In the genomic region with DNA sequence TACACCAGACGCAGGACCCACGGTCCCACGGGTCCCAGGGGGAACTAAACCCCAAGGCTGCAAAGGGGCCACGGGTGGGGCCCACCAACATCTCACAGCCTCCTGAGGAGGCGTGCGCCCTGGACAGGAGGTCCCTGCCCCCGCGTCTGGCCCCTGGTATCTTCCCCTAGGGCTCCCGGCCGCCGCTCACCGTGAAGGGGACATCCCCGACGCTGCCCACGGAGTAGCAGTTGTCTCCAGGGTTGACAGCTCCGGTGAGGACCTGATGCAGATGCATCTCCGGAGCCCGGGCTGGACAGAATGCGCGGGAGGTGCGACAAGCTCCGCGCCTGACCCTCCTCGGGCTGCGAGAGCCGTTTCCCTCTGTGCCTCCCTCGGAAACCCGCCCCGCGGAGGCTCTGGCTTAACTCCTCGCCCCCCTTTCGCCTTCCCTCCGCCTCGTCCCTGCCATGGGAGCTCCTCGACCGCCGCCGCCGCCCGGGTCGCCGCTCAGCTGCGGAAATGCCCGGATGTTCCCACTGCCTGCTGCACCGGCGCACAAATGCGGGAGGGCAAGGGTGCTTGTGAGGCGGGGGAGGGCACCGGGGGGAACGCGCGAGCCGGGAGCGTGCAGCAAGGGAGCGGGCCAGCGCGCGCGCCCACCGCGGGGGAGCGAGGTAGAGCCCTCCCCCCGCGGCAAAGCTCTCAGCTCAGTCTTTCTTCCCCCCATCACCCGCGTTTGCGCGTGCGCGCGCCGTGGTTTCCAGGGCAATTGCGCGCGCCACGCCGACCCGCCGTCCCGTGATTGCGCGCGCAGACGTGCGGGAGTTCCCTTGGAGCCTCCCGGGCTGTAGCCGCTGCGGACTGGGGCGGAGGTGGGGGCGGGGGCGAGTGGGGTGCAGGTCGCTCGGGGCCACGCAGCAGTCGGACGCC, we compare ENCODE assay signal across 8 cellular contexts. TPM values are rescaled to one million over a fixed set of nuclear protein-coding genes. Genes with fewer than 3 reads are reported as not detected.
DNase-seq lines count a peak whose midpoint lies in the region; ATAC-seq and TF ChIP-seq lines count a peak whose summit lies in the region.

A gene with protein sequence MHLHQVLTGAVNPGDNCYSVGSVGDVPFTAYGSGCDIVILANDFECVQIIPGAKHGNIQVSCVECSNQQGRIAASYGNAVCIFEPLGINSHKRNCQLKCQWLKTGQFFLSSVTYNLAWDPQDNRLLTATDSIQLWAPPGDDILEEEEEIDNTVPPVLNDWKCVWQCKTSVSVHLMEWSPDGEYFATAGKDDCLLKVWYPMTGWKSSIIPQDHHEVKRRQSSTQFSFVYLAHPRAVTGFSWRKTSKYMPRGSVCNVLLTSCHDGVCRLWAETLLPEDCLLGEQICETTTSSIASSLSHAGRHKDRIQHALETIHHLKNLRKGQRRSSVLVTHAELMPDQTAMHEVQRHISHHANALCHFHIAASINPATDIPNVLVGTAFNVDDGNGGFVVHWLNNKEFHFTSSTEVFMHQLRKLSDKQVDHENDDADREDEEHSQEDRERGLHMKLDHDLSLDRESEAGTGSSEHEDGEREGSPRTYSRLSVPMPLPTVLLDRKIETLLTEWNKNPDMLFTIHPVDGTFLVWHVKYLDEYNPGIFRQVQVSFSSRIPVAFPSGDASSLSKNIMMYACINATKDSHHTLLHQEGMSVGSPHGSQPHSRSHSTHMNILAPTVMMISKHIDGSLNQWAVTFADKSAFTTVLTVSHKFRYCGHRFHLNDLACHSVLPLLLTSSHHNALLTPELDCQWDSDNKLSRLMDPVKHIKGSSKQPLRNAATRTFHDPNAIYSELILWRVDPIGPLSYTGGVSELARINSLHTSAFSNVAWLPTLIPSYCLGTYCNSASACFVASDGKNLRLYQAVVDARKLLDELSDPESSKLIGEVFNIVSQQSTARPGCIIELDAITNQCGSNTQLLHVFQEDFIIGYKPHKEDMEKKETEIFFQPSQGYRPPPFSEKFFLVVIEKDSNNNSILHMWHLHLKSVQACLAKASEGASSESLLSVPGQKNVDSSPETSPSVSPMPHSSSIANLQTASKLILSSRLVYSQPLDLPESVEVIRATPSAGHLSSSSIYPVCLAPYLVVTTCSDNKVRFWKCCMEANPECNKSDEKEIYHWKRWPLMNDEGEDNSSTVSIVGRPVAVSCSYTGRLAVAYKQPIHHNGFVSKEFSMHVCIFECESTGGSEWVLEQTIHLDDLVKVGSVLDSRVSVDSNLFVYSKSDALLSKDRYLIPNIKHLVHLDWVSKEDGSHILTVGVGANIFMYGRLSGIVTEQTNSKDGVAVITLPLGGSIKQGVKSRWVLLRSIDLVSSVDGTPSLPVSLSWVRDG (N-terminal part only) (minus strand): TSS at position 503 of the 912 bp plus-strand sequence. CDS start 226 bp downstream, at position 277.

- no peaks in the 10 kb centered on the region for H3K9me3 ChIP-seq in SJCRH30 (replicated peaks)
- H3K9me3 ChIP-seq in gastroesophageal sphincter, result no peaks in the 10 kb centered on the region
- no peaks in the 10 kb centered on the region for H3K9me3 ChIP-seq in neuronal stem cell (replicated peaks in 1 of 2; ENCODE audit: control insufficient read depth in 2 of 2, insufficient read depth in 1 of 2, low read depth in 1 of 2, low read length in 2 of 2)

- WGBS in gastroesophageal sphincter (ENCODE audit: low coverage in 1 of 2), 2 donors, result 0% methylated on average over 10 of the region's 96 CpGs; no CpG with 5 or more reads in 1 of the 2 donors
- no CpG with 5 or more reads among the region's 96 CpGs for WGBS in neuronal stem cell (ENCODE audit: extremely low coverage in 2 of 2, insufficient read length in 2 of 2, insufficient replicate concordance in 1 of 2), 2 donors

- H2AFZ ChIP-seq in neuronal stem cell (ENCODE audit: low read length), result peak within 1 kb of the TSS; percentile 99

- H4K8ac ChIP-seq in neuronal stem cell (ENCODE audit: low read depth, low read length), result no peak within 1 kb of the TSS

- H2AK5ac ChIP-seq in neuronal stem cell (ENCODE audit: low read depth, low read length), result peak within 1 kb of the TSS; percentile 13

- H3K27me3 ChIP-seq in SJCRH30 (no peaks in the 10 kb centered on the region), gastroesophageal sphincter (no peaks in the 10 kb centered on the region), neuronal stem cell (ENCODE audit: control insufficient read depth in 3 of 3, insufficient read depth in 3 of 3, low read depth in 1 of 3, low read length in 3 of 3) (peaks cover 0 to 16% (median 0%) of the 10 kb centered on the region in 3 experiments)

- H3K79me1 ChIP-seq in neuronal stem cell (ENCODE audit: low read depth, low read length), result peaks cover 8% of the 10 kb centered on the region

- H3K14ac ChIP-seq in neuronal stem cell (ENCODE audit: low read length), result peak within 1 kb of the TSS; percentile 86

- H2BK12ac ChIP-seq in neuronal stem cell (ENCODE audit: low read length), result no peak within 1 kb of the TSS

- H2BK15ac ChIP-seq in neuronal stem cell (ENCODE audit: low read length), result peak within 1 kb of the TSS; percentile 56

- peak within 1 kb of the TSS; percentile 93 for H2BK5ac ChIP-seq in neuronal stem cell (ENCODE audit: low read length)

- H3K4me3 ChIP-seq in LNCaP clone FGC (ENCODE audit: low read depth, low read length) (peak within 1 kb of the TSS; percentile 80), SJCRH30 (peak within 1 kb of the TSS; percentile 71), gastroesophageal sphincter (peak within 1 kb of the TSS; percentile 61 to 71), neuronal stem cell (ENCODE audit: low read length in 2 of 2) (peak within 1 kb of the TSS; percentile 93 to 97)

- ATAC-seq in GM21723 (IDR thresholded peaks at IDR 0.05; ENCODE audit: unreplicated experiment), result peak; percentile 47
- peak; percentile 89 for ATAC-seq in gastroesophageal sphincter

- peak within 1 kb of the TSS; percentile 65 for H3K27ac ChIP-seq in SJCRH30
- H3K27ac ChIP-seq in gastroesophageal sphincter, result peak within 1 kb of the TSS; percentile 13 to 90 (median 88)
- H3K27ac ChIP-seq in neuronal stem cell (replicated peaks; ENCODE audit: low read length), result peak within 1 kb of the TSS; percentile 89

- no peak within 1 kb of the TSS for H4K91ac ChIP-seq in neuronal stem cell (ENCODE audit: low read depth, low read length, poor library complexity)

- TF ChIP-seq POLR2A in gastroesophageal sphincter (IDR thresholded peaks at IDR 0.05), result peak in 1 of 2 donors; percentile 21

- H3K36me3 ChIP-seq in SJCRH30, result no peaks in the 10 kb centered on the region
- no peaks in the 10 kb centered on the region for H3K36me3 ChIP-seq in gastroesophageal sphincter
- no peaks in the 10 kb centered on the region for H3K36me3 ChIP-seq in neuronal stem cell (replicated peaks in 1 of 2; ENCODE audit: control insufficient read depth in 2 of 2, insufficient read depth in 2 of 2, low read length in 2 of 2)

- peak within 1 kb of the TSS; percentile 95 for H3K18ac ChIP-seq in neuronal stem cell (ENCODE audit: low read length)

- peak within 1 kb of the TSS; percentile 98 for H3K23ac ChIP-seq in neuronal stem cell (ENCODE audit: low read depth, low read length, poor library complexity)

- peak; percentile 29 for DNase-seq in DMS153 (lab: John Stamatoyannopoulos, UW)
- DNase-seq in LNCaP clone FGC (ENCODE audit: low read depth), result peak; percentile 53
- peak; percentile 89 to 91 for DNase-seq in SJCRH30
- peak; percentile 79 for DNase-seq in activated naive CD4-positive, alpha-beta T cell treated with anti-CD3 and anti-CD28 coated beads, Interleukin-2, amount 50 U/mL, for 16 hours
- peak; percentile 89 for DNase-seq in neuronal stem cell (ENCODE audit: low spot score)

- H2BK120ac ChIP-seq in neuronal stem cell (ENCODE audit: low read depth, low read length), result peak within 1 kb of the TSS; percentile 41

- H3K4me1 ChIP-seq in SJCRH30 (peaks cover 14% of the 10 kb centered on the region), gastroesophageal sphincter (peaks cover 2 to 18% (median 2%) of the 10 kb centered on the region in 3 donors), neuronal stem cell (ENCODE audit: control insufficient read depth in 2 of 2, insufficient read depth in 1 of 2, low read depth in 1 of 2, low read length in 2 of 2) (peaks cover 0 to 4% of the 10 kb centered on the region in 2 donors)

- TF ChIP-seq CTCF in LNCaP clone FGC (IDR thresholded peaks at IDR 0.05; ENCODE audit: control insufficient read depth, extremely low read depth, insufficient read depth) (no peak), gastroesophageal sphincter (IDR thresholded peaks at IDR 0.05) (no peak), subcutaneous adipose tissue (IDR thresholded peaks at IDR 0.05; ENCODE audit: low read depth) (no peak)

- H3K4me2 ChIP-seq in neuronal stem cell (ENCODE audit: insufficient read depth, low read length, poor library complexity, severe bottlenecking), result peak within 1 kb of the TSS; percentile 71

- peak within 1 kb of the TSS; percentile 10 for H3K4ac ChIP-seq in neuronal stem cell (ENCODE audit: low read length)

- peak within 1 kb of the TSS; percentile 96 for H3K9ac ChIP-seq in neuronal stem cell (ENCODE audit: low read depth, low read length, poor library complexity)

- TF ChIP-seq EP300 in gastroesophageal sphincter (IDR thresholded peaks at IDR 0.05), result no peak

RNA-seq across cellular contexts. Expression of the gene that starts here (rescaled TPM):
- total RNA-seq in SJCRH30 (2014; rRNA removed; shearing (Covaris generic)), result 16.7 and 22.4 TPM in 2 replicates
- total RNA-seq in gastroesophageal sphincter (100 to 1,000 TPM in 1 of 4 donors, 10 to 100 TPM in 3; 17.5 to 111 (median 29.1) TPM), subcutaneous adipose tissue (100 to 1,000 TPM in 1 of 4 donors, 10 to 100 TPM in 3; 35.2 to 215 (median 77.5) TPM)
- 18.3 TPM for polyA plus RNA-seq in neuronal stem cell (2013, experiment 1 of 2)
- polyA plus RNA-seq in neuronal stem cell (2013, experiment 2 of 2), result 19.5 TPM

Comparison
In these comparisons a context has a peak if more than half of its experiments do, and no peak if none do; other contexts are left out.
1. Peak in every context shown above with its lines: DNase-seq, ATAC-seq, H3K4me3 ChIP-seq and H3K27ac ChIP-seq.
2. DNase-seq: peak in every context shown above with its lines; median percentile 90 in SJCRH30; 89 in neuronal stem cell; 79 in activated naive CD4-positive, alpha-beta T cell treated with anti-CD3 and anti-CD28 coated beads, Interleukin-2, amount 50 U/mL, for 16 hours; 53 in LNCaP clone FGC; 29 in DMS153.